Comparison of ENCODE assay signal across 21 cellular contexts in the genomic region with DNA sequence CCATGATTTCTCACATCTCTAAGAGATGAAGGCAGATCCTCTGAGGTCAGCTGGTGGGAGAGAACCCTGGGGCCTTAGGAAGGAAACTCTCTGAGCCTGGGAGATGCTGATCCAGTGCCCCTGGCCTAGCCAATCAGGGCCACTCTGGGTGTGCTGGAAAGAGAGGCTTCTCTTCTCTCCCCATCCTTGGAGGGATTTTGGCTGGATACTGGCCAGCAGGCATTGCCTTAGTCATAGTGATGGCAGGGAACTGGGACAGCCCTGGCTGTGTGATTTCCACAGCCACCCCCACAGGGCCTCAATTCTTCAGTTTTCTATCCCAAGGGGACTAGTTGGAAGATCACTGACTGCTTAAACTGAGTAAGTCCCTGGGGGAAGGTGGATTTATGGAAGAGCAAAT. TPM values are rescaled to one million over a fixed set of nuclear protein-coding genes. Genes with fewer than 3 reads are reported as not detected.
DNase-seq lines count a peak whose midpoint lies in the region; ATAC-seq and TF ChIP-seq lines count a peak whose summit lies in the region.
"Had no signal": no experiment of that assay in that cellular context is flagged by ENCODE, and none has a peak within 500 bp of the region (broad histone marks: within the 10 kb centered on the region; RNA-seq: fewer than 3 reads in every experiment).

No MANE protein-coding gene starts in this region.

- no peak overlapping the region for H3K14ac ChIP-seq in IMR-90 (replicated peaks; ENCODE audit: low read depth, low read length)

- peak; percentile 49 for DNase-seq in IMR-90
- peak; percentile 66 for DNase-seq in dedifferentiated amniotic fluid mesenchymal stem cell (ENCODE audit: extremely low spot score)
- peak in 6 of 10 donors; percentile 23 to 90 (median 46) for DNase-seq in posterior cingulate gyrus
- no peak for DNase-seq in left colon
- DNase-seq in KG1 (lab: John Stamatoyannopoulos, UW): no peak
- DNase-seq in cortex of kidney (lab: John Stamatoyannopoulos, UW): no peak
- DNase-seq: activated CD4-positive, CD25-positive, alpha-beta regulatory T cell treated with anti-CD3 and anti-CD28 coated beads, Interleukin-2, amount 50 U/mL, for 72 hours; activated CD8-positive, alpha-beta memory T cell treated with anti-CD3 and anti-CD28 coated beads, Interleukin-2, amount 50 U/mL, for 48 hours; CD4-positive, alpha-beta T cell; endodermal cell; mammary epithelial cell; NCI-H1436; NCI-H345; stimulated activated CD4-positive, alpha-beta T cell treated with anti-CD3 and anti-CD28 coated beads, Interleukin-2, amount 100 ng/mL, for 48 hours; T-cell had no signal

- no peak overlapping the region for H3K4me3 ChIP-seq in BLaER1 treated with 17β-estradiol and CSF1 and Interleukin-3, amounts not matched to agents 10 nM and 100 nM
- no peak overlapping the region for H3K4me3 ChIP-seq in IMR-90 (ENCODE audit: insufficient read depth, low read depth, low read length)
- H3K4me3 ChIP-seq: gastroesophageal sphincter, K562, thoracic aorta had no signal

- H3K56ac ChIP-seq in IMR-90 (ENCODE audit: extremely low read depth, insufficient read depth, low read length): no peak overlapping the region

- CTCF ChIA-PET in IMR-90 (lab: Yijun Ruan, JAX): interaction anchor here (0.6 kb wide), 1 partner anchor 263 kb away, joined by 3 read pairs; no protein-coding TSS in a partner anchor

- H3K9ac ChIP-seq in BLaER1 treated with 17β-estradiol and CSF1 and Interleukin-3, amounts not matched to agents 10 nM and 100 nM: peak overlapping the region in 4 of 11 experiments; percentile 1 to 22 (median 14); a peak in 2 of 22 replicates
- H3K9ac ChIP-seq in IMR-90 (ENCODE audit: low read depth, low read length): no peak overlapping the region

- TF ChIP-seq POLR2A in IMR-90 (IDR thresholded peaks at IDR 0.05; ENCODE audit: low read depth, low read length): no peak

- ATAC-seq in IMR-90 (ENCODE audit: low read depth): peak; percentile 80
- no peak for ATAC-seq in left colon
- ATAC-seq in HG02623 (IDR thresholded peaks at IDR 0.05; ENCODE audit: unreplicated experiment): no peak
- ATAC-seq: gastroesophageal sphincter, HCT116, K562, T-cell had no signal

- H4K5ac ChIP-seq in IMR-90 (ENCODE audit: low read depth, low read length): no peak overlapping the region

- H3K23ac ChIP-seq in IMR-90 (ENCODE audit: low read depth, low read length): no peak overlapping the region

- H2BK20ac ChIP-seq in IMR-90 (ENCODE audit: low read depth, low read length): no peak overlapping the region

- BruUV-seq in IMR-90 (replicated peaks; lab: Mats Ljungman, UMichigan): no TSS peak

- no peak overlapping the region for H2BK15ac ChIP-seq in IMR-90 (ENCODE audit: low read depth, low read length)

- no peak overlapping the region for H3K4ac ChIP-seq in IMR-90 (ENCODE audit: low read depth, low read length)

- H3K27ac ChIP-seq in BLaER1 treated with 17β-estradiol and CSF1 and Interleukin-3, amounts not matched to agents 10 nM and 100 nM: peak overlapping the region in 9 of 11 experiments; percentile 10 to 67 (median 50); a peak in 17 of 22 replicates
- H3K27ac ChIP-seq in IMR-90 (ENCODE audit: insufficient read depth, low read length): no peak overlapping the region
- H3K27ac ChIP-seq: gastroesophageal sphincter, thoracic aorta had no signal

- H3K18ac ChIP-seq in IMR-90 (ENCODE audit: low read depth, low read length): no peak overlapping the region

- no peaks in the 10 kb centered on the region for H3K27me3 ChIP-seq in BLaER1 treated with 17β-estradiol and CSF1 and Interleukin-3, amounts not matched to agents 10 nM and 100 nM
- H3K27me3 ChIP-seq in IMR-90 (ENCODE audit: control insufficient read depth, insufficient read depth, low read length): peaks cover 10% of the 10 kb centered on the region
- H3K27me3 ChIP-seq: gastroesophageal sphincter had no signal

- H3K79me1 ChIP-seq in IMR-90 (ENCODE audit: low read depth in 1 of 2, low read length in 2 of 2): no peaks in the 10 kb centered on the region

- TF ChIP-seq RAD21 in IMR-90 (IDR thresholded peaks at IDR 0.05; ENCODE audit: low read length): no peak

- POLR2A ChIA-PET in IMR-90 (lab: Charles Lee; ENCODE audit: unreplicated experiment): no interaction called here

- no peak overlapping the region for H2BK5ac ChIP-seq in IMR-90 (ENCODE audit: low read depth, low read length, poor library complexity, severe bottlenecking)

- no peaks in the 10 kb centered on the region for H3K36me3 ChIP-seq in BLaER1 treated with 17β-estradiol and CSF1 and Interleukin-3, amounts not matched to agents 10 nM and 100 nM
- H3K36me3 ChIP-seq in IMR-90 (ENCODE audit: control insufficient read depth, insufficient read depth, low read length): no peaks in the 10 kb centered on the region
- H3K36me3 ChIP-seq: gastroesophageal sphincter, thoracic aorta had no signal

- no peak overlapping the region for H2AK9ac ChIP-seq in IMR-90 (replicated peaks; ENCODE audit: low read depth, low read length, poor library complexity)

- H3K9me1 ChIP-seq in IMR-90 (ENCODE audit: insufficient read depth, low read length): no peaks in the 10 kb centered on the region

- no peak for TF ChIP-seq CTCF in IMR-90 (conservative IDR thresholded peaks at IDR 0.05; ENCODE audit: low read depth, low read length)

- H2AK5ac ChIP-seq in IMR-90 (ENCODE audit: low read depth, low read length): no peak overlapping the region

- H4K20me1 ChIP-seq in BLaER1 treated with 17β-estradiol and CSF1 and Interleukin-3, amounts not matched to agents 10 nM and 100 nM: no peaks in the 10 kb centered on the region
- no peaks in the 10 kb centered on the region for H4K20me1 ChIP-seq in IMR-90 (ENCODE audit: insufficient read depth, low read length)

- dilution Hi-C loops in IMR-90 (cut with HindIII; ENCODE audit: low sequenced_read_pairs, unreplicated experiment): no loop called here

- peaks cover 0 to 23% (median 7%) of the 10 kb centered on the region in 11 experiments; a peak in 14 of 22 replicates for H3K9me3 ChIP-seq in BLaER1 treated with 17β-estradiol and CSF1 and Interleukin-3, amounts not matched to agents 10 nM and 100 nM (replicated peaks in 1 of 11)
- H3K9me3 ChIP-seq in IMR-90 (ENCODE audit: control insufficient read depth, insufficient read depth, low read length): no peaks in the 10 kb centered on the region
- H3K9me3 ChIP-seq: gastroesophageal sphincter, thoracic aorta had no signal

- intact Hi-C loops in IMR-90 (cut with micrococcal nuclease) (no loop called here), posterior cingulate gyrus (cut with DNase I) (no loop called here), left colon (cut with DNase I, micrococcal nuclease) (no loop called here)

- no peak overlapping the region for H4K8ac ChIP-seq in IMR-90 (ENCODE audit: low read depth in 2 of 2, low read length in 2 of 2)

- H4K91ac ChIP-seq in IMR-90 (ENCODE audit: insufficient read depth, low read depth, low read length): no peak overlapping the region

- in situ Hi-C loops in IMR-90 (cut with MboI; ENCODE audit: low sequenced_read_pairs): no loop called here

- H3K4me1 ChIP-seq in BLaER1 treated with 17β-estradiol and CSF1 and Interleukin-3, amounts not matched to agents 10 nM and 100 nM: peaks cover 16 to 80% (median 45%) of the 10 kb centered on the region in 10 experiments
- no peaks in the 10 kb centered on the region for H3K4me1 ChIP-seq in IMR-90 (ENCODE audit: control insufficient read depth, insufficient read depth, low read length)
- H3K4me1 ChIP-seq: gastroesophageal sphincter had no signal

- H3K4me2 ChIP-seq in BLaER1 treated with 17β-estradiol and CSF1 and Interleukin-3, amounts not matched to agents 10 nM and 100 nM: peak overlapping the region; percentile 12 to 82 (median 69); a peak in 20 of 22 replicates
- no peak overlapping the region for H3K4me2 ChIP-seq in IMR-90 (ENCODE audit: low read depth, low read length)

- no peak overlapping the region for H2AFZ ChIP-seq in IMR-90 (replicated peaks; ENCODE audit: low read length, poor library complexity)

- no peak overlapping the region for H2BK120ac ChIP-seq in IMR-90 (ENCODE audit: low read depth, low read length)

TF ChIP-seq in IMR-90, 13 proteins besides CTCF, POLR2A, EP300 and RAD21:
- TF ChIP-seq NFE2L2 (IDR thresholded peaks at IDR 0.05; ENCODE audit: low read depth, low read length) (peak; percentile 66; the same call in 1 of the 2 replicates), RFX5 (IDR thresholded peaks at IDR 0.05; ENCODE audit: low read depth, low read length) (no peak)

RNA-seq across cellular contexts. Expression of gene PLB1, which starts 26.6 kb away (rescaled TPM):
- total RNA-seq in IMR-90 (2012; rRNA removed) (0.90 and 1.4 TPM in 2 replicates), left colon (1 to 10 TPM in 1 of 2 donors, under 1 TPM in 1; 0.98 to 4.2 TPM)
- 0.43 and 0.74 TPM in 2 replicates for polyA plus RNA-seq in IMR-90 (2012; rRNA removed)
- 0.09 and 0.34 TPM in 2 replicates for polyA plus RNA-seq in IMR-90 (2012; cell fraction: cytosol; rRNA removed)
- polyA plus RNA-seq in IMR-90 (2012; cell fraction: nucleus; rRNA removed; ENCODE audit: low replicate concordance): 2.0 and 4.3 TPM in 2 replicates

Comparison
In these comparisons a context has a peak if more than half of its experiments do, and no peak if none do; other contexts are left out.
1. DNase-seq: peak in IMR-90 (single experiment), dedifferentiated amniotic fluid mesenchymal stem cell (single experiment) and posterior cingulate gyrus (6 of 10); none in left colon (0 of 2), KG1 (single experiment) and cortex of kidney (single experiment).